1 cellular context compared by ENCODE assay signal in the genomic region with DNA sequence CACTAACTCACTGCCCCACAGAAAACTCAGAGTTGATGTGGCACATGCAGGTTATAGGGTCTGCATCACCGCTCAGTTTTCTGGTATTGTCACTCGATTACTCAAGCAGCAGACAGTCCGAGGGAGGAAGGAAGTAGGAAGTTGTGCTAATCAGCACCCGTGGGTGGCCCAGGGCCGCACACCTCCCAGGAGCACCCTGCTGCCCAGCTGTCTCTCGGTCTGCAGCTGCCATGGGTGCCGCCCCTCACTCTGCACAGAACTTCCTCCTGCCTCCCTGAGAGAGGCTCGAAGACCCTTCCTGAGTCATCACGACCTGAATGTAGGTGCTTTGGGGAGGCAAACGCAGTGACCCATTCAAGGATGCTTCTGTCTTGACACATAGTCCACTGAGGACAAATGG.
TF ChIP-seq lines count a peak whose summit lies in the region.

No MANE protein-coding gene starts in this region.

TF ChIP-seq in GM12878, 131 proteins besides CTCF, POLR2A, EP300 and RAD21:
- TF ChIP-seq IKZF1 (conservative IDR thresholded peaks at IDR 0.05): peak; percentile 40; the same call in 1 of the 2 replicates
- 0 out of 3 replicates have a peak, but pooled peaks of 1 of the 2 experiments have one; percentile 31 for TF ChIP-seq EGR1 (IDR thresholded peaks at IDR 0.05; ENCODE audit: borderline replicate concordance in 1 of 2, low read depth in 2 of 2, low read length in 2 of 2)
- TF ChIP-seq USF2 (IDR thresholded peaks at IDR 0.05; ENCODE audit: borderline replicate concordance, low read depth, low read length): no peak
- TF ChIP-seq DPF2 (IDR thresholded peaks at IDR 0.05): 0 out of 2 replicates have a peak, but pooled peaks have one; percentile 18
- no peak for TF ChIP-seq CHD4 (IDR thresholded peaks at IDR 0.05)
- 0 out of 2 replicates have a peak, but pooled peaks have one; percentile 40 for TF ChIP-seq TCF3 (IDR thresholded peaks at IDR 0.05; ENCODE audit: borderline replicate concordance, insufficient read depth, low read depth, low read length)
- peak in 1 of 2 experiments; percentile 73; a peak in 1 of 4 replicates for TF ChIP-seq ETV6 (conservative IDR thresholded peaks at IDR 0.05 in 1 of 2, IDR thresholded peaks at IDR 0.05 in 1 of 2; ENCODE audit: borderline replicate concordance in 1 of 2, low read depth in 1 of 2)
- peak; percentile 40; the same call in 1 of the 2 replicates for TF ChIP-seq SPI1 (IDR thresholded peaks at IDR 0.05; ENCODE audit: borderline replicate concordance, insufficient read depth, low read depth, low read length)
- no peak for TF ChIP-seq CEBPB (IDR thresholded peaks at IDR 0.05; ENCODE audit: borderline replicate concordance in 1 of 2, low read depth in 2 of 2, low read length in 2 of 2)
- TF ChIP-seq BHLHE40 (IDR thresholded peaks at IDR 0.05; ENCODE audit: borderline replicate concordance in 1 of 2, low read depth in 2 of 2, low read length in 1 of 2): peak in 1 of 2 experiments; percentile 34; a peak in 1 of 4 replicates
- 0 out of 2 replicates have a peak, but pooled peaks have one; percentile 48 for TF ChIP-seq TCF12 (IDR thresholded peaks at IDR 0.05; ENCODE audit: low read depth, low read length)
